In the genomic region with DNA sequence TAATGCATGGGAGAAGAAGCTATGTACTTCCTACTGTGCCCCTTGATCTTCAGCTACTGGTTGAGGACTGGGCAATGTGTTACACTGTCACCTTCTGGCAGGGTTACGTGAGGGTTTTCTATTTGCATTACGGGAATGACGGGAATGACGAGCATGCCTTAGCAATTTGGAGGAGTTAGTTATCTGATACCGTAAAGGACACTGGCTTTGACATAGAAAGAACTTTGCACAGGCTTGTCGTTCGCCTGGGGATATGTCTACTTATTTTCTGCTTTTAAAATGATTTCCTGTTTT, we compare ENCODE assay signal across 22 cellular contexts. TPM values are rescaled to one million over a fixed set of nuclear protein-coding genes. Genes with fewer than 3 reads are reported as not detected.
DNase-seq lines count a peak whose midpoint lies in the region; ATAC-seq, FAIRE-seq and TF ChIP-seq lines count a peak whose summit lies in the region.
"Had no signal": no experiment of that assay in that cellular context is flagged by ENCODE, and none has a peak within 500 bp of the region (broad histone marks: within the 10 kb centered on the region; RNA-seq: fewer than 3 reads in every experiment).

No MANE protein-coding gene starts in this region.

- H3K36me3 Mint-ChIP-seq in H9 (ENCODE audit: insufficient read depth in 1 of 3, low read depth in 3 of 3) (no peaks in the 10 kb centered on the region), nephron progenitor cell (ENCODE audit: low read depth) (no peaks in the 10 kb centered on the region)
- H3K36me3 Mint-ChIP-seq: CD8-positive, alpha-beta T cell had no signal

- H3K23me2 ChIP-seq in H9 (ENCODE audit: insufficient read length, low read depth, low read length, poor library complexity, severe bottlenecking), result no peaks in the 10 kb centered on the region

- no peaks in the 10 kb centered on the region for H3K36me3 ChIP-seq in pancreas
- H3K36me3 ChIP-seq: neutrophil, Peyer's patch had no signal

- FAIRE-seq in pancreas (lab: Jason Lieb, UNC), result no peak
- FAIRE-seq: astrocyte had no signal

- H3K27me3 ChIP-seq in H9 (ENCODE audit: insufficient read depth, low read length) (no peaks in the 10 kb centered on the region), foreskin keratinocyte (no peaks in the 10 kb centered on the region), pancreas (no peaks in the 10 kb centered on the region)
- H3K27me3 ChIP-seq: neutrophil, Peyer's patch had no signal

- H3K56ac ChIP-seq in H9 (ENCODE audit: insufficient read length, low read depth, low read length), result no peak overlapping the region

- H3T11ph ChIP-seq in H9 (ENCODE audit: low read length), result no peak overlapping the region

- no peak overlapping the region for H3K4me3 ChIP-seq in pancreas
- H3K4me3 ChIP-seq: Peyer's patch had no signal

- H3K79me1 ChIP-seq in H9 (ENCODE audit: insufficient read depth, low read depth, low read length, poor library complexity, severe bottlenecking), result no peaks in the 10 kb centered on the region

- H4K5ac ChIP-seq in H9 (ENCODE audit: insufficient read length, low read depth, low read length), result no peak overlapping the region

- H2AFZ ChIP-seq in H9 (ENCODE audit: low read length), result no peak overlapping the region

- H3K9me3 Mint-ChIP-seq in H9 (no peaks in the 10 kb centered on the region), nephron progenitor cell (no peaks in the 10 kb centered on the region)
- H3K9me3 Mint-ChIP-seq: CD8-positive, alpha-beta T cell had no signal

- no peak overlapping the region for H3K18ac ChIP-seq in H9 (ENCODE audit: insufficient read length, low read depth, low read length)

- H2AK5ac ChIP-seq in H9 (ENCODE audit: insufficient read length, low read length), result no peak overlapping the region

- no peak overlapping the region for H2BK20ac ChIP-seq in H9 (ENCODE audit: low read depth, low read length, poor library complexity, severe bottlenecking)

- H3K27ac Mint-ChIP-seq in H9 (no peak overlapping the region), nephron progenitor cell (no peak overlapping the region)
- H3K27ac Mint-ChIP-seq: CD8-positive, alpha-beta T cell had no signal

- no peak overlapping the region for H3K27ac ChIP-seq in H9 (ENCODE audit: insufficient read length, low read depth, low read length)
- peak overlapping the region; percentile 57 for H3K27ac ChIP-seq in foreskin keratinocyte
- H3K27ac ChIP-seq in pancreas, result peak overlapping the region in 2 of 4 donors; percentile 20 to 56
- H3K27ac ChIP-seq: neutrophil, Peyer's patch had no signal

- H3K4me3 Mint-ChIP-seq in H9 (no peak overlapping the region), nephron progenitor cell (no peak overlapping the region)
- H3K4me3 Mint-ChIP-seq: CD8-positive, alpha-beta T cell had no signal

- no peaks in the 10 kb centered on the region for H4K20me1 ChIP-seq in H9 (ENCODE audit: control insufficient read depth, insufficient read depth, insufficient read length)

- H2BK120ac ChIP-seq in H9 (ENCODE audit: low read depth, low read length, poor library complexity, severe bottlenecking), result no peak overlapping the region

- peak; percentile 61 for DNase-seq in H9
- DNase-seq in SHP77 (lab: John Stamatoyannopoulos, UW), result peak; percentile 3 to 21
- peak; percentile 94 to 96 for DNase-seq in foreskin keratinocyte
- DNase-seq in pancreas, result no peak
- DNase-seq in nephron progenitor cell, result no peak
- DNase-seq: activated CD4-positive, alpha-beta T cell treated with anti-CD3 and anti-CD28 coated beads, Interleukin-2, amount 50 U/mL, for 4 hours; activated naive CD4-positive, alpha-beta T cell treated with anti-CD3 and anti-CD28 coated beads, Interleukin-2, amount 50 U/mL, for 16 hours; activated T-cell treated with anti-CD3 and anti-CD28 coated beads for 4 hours; CD8-positive, alpha-beta T cell; cortex of kidney; glutamatergic neuron; KG1; NCI-H1105; Peyer's patch; stimulated activated CD4-positive, alpha-beta T cell treated with anti-CD3 and anti-CD28 coated beads, Interleukin-2, amount 100 ng/mL, for 48 hours had no signal

- no peak overlapping the region for H2BK15ac ChIP-seq in H9 (ENCODE audit: low read depth, low read length)

- TF ChIP-seq CTCF in H9 (conservative IDR thresholded peaks at IDR 0.05) (no peak), foreskin keratinocyte (conservative IDR thresholded peaks at IDR 0.05) (peak; percentile 29), pancreas (IDR thresholded peaks at IDR 0.05) (no peak), nephron progenitor cell (IDR thresholded peaks at IDR 0.05) (no peak)

- no peak overlapping the region for H2BK12ac ChIP-seq in H9 (ENCODE audit: insufficient read length, low read depth, low read length)

- no peak overlapping the region for H4K91ac ChIP-seq in H9 (ENCODE audit: insufficient read length, low read depth, low read length)

- H3K9me3 ChIP-seq in H9 (ENCODE audit: control insufficient read depth, low read depth, low read length), result no peaks in the 10 kb centered on the region
- H3K9me3 ChIP-seq in pancreas, result no peaks in the 10 kb centered on the region
- H3K9me3 ChIP-seq: neutrophil, Peyer's patch had no signal

- H3K4me1 Mint-ChIP-seq in H9, result peaks cover 19 to 34% of the 10 kb centered on the region in 2 experiments
- peaks cover 39% of the 10 kb centered on the region for H3K4me1 Mint-ChIP-seq in nephron progenitor cell

- intact Hi-C loops in pancreas (cut with DNase I), result loop anchor here in 2 of 3 donors (5.0 to 10.0 kb wide), 2 partner anchors 333 to 340 kb away; no protein-coding TSS in a partner anchor

- peaks cover 2% of the 10 kb centered on the region; the same call in 1 of the 2 replicates for H3K4me1 ChIP-seq in H9 (ENCODE audit: insufficient read depth, low read length)
- H3K4me1 ChIP-seq in foreskin keratinocyte, result peaks cover 19% of the 10 kb centered on the region
- peaks cover 3 to 16% (median 14%) of the 10 kb centered on the region in 3 donors for H3K4me1 ChIP-seq in pancreas
- H3K4me1 ChIP-seq: Peyer's patch had no signal

- no peak overlapping the region for H3K23ac ChIP-seq in H9 (ENCODE audit: insufficient read length, low read depth, low read length)

- no CpG with 5 or more reads among the region's 7 CpGs for WGBS in H9 (ENCODE audit: extremely low coverage, insufficient read length, low lambda C conversion rate)
- whole genome bisulfite sequencing in pancreas, 2 donors, result 14 to 17% methylated on average over 7 of the region's 7 CpGs

- H3K4ac ChIP-seq in H9 (ENCODE audit: low read depth, low read length), result no peak overlapping the region

- no peak overlapping the region for H2BK5ac ChIP-seq in H9 (ENCODE audit: insufficient read length, low read length)

- H4K8ac ChIP-seq in H9 (replicated peaks; ENCODE audit: insufficient read length, low read depth, low read length), result no peak overlapping the region

- no peak overlapping the region for H3K9ac ChIP-seq in H9 (ENCODE audit: extremely low read depth, insufficient read length, low read length)

- ATAC-seq in foreskin keratinocyte (peak; percentile 42), pancreas (peak; percentile 54 to 70 (median 65)), GM21526 (IDR thresholded peaks at IDR 0.05; ENCODE audit: low FRiP score, unreplicated experiment) (no peak), HG03175 (IDR thresholded peaks at IDR 0.05; ENCODE audit: unreplicated experiment) (no peak), GM21528 (IDR thresholded peaks at IDR 0.05; ENCODE audit: low FRiP score, unreplicated experiment) (no peak)
- ATAC-seq: CD8-positive, alpha-beta T cell had no signal

- no peak overlapping the region for H3K14ac ChIP-seq in H9 (ENCODE audit: insufficient read depth, low read length)

- no peaks in the 10 kb centered on the region for H3K79me2 ChIP-seq in H9 (ENCODE audit: insufficient read depth, low read length)

- H3K4me2 ChIP-seq in H9 (ENCODE audit: insufficient read depth, insufficient read length, low read length), result peak overlapping the region; percentile 5

- H3K27me3 Mint-ChIP-seq in H9 (ENCODE audit: low read depth), result no peaks in the 10 kb centered on the region
- peaks cover 16% of the 10 kb centered on the region for H3K27me3 Mint-ChIP-seq in nephron progenitor cell (ENCODE audit: low read depth, poor library complexity)

RNA-seq across cellular contexts. Expression of gene ACBD6, which starts 19.8 kb away (rescaled TPM):
- total RNA-seq in H9 (2021) (45.4 and 51.4 TPM in 2 replicates), foreskin keratinocyte (56.9 and 60.6 TPM in 2 replicates), pancreas (10 to 100 TPM; 15.0 to 20.7 (median 16.2) TPM)
- polyA plus RNA-seq in foreskin keratinocyte (43.0 and 49.2 TPM in 2 replicates), pancreas (10 to 100 TPM; 23.0 to 25.1 TPM)

RNA-seq across cellular contexts. Expression of gene OVAAL, which starts 36.6 kb away (rescaled TPM):
- total RNA-seq in H9 (2021), result not detected in 2 replicates
- total RNA-seq in foreskin keratinocyte, result not detected in 2 replicates
- polyA plus RNA-seq in foreskin keratinocyte, result not detected in 2 replicates
- total RNA-seq in pancreas, result not detected
- polyA plus RNA-seq in pancreas, result not detected
- total RNA-seq: astrocyte; CD8-positive, alpha-beta T cell; mononuclear cell; Peyer's patch had no signal
- polyA plus RNA-seq: esophagus had no signal

Comparison
In these comparisons a context has a peak if more than half of its experiments do, and no peak if none do; other contexts are left out.
1. DNase-seq: peak in H9 (single experiment), SHP77 (2 of 2) and foreskin keratinocyte (2 of 2); none in pancreas (0 of 6) and nephron progenitor cell (single experiment).
2. ATAC-seq: peak in foreskin keratinocyte (single experiment) and pancreas (4 of 4); none in GM21526 (single experiment), HG03175 (single experiment) and GM21528 (single experiment).